Comparison of ENCODE assay signal across 1 cellular context in the genomic region with DNA sequence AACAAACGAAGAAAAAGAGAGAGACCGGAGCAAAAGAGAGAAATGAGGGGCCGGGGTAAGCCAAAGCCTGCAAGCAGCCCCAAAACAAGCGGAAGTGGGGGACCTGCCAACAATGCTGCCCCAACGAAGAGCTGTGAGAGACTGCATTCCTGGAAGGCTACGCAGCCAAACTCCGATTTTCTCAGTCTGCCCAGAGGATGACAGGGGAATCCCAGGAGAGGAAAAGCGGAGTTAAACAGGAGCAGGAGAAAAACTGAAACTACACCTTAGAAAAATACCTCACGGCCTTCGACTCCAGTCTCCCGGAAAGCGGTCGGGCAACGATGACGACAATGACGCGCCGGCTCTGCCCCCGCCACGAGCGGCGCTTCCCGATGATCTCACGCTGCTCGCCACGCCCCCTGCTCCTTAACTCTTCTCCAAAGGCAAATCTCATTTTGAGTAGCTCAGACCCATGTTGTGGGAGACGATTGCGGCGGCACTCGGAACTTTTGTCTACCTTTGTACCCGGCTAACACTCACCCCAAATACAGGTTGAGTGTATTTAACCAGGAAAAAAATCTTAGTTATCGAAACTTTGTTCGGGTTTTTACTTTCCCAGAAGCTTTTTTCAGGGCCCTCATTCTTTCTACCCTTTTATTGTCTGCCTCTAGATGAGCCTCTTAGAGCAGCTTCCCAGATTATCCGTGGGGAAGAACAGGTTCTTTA.
A peak's percentile ranks its signal among the peaks of the same experiment; 100 is the strongest.
TF ChIP-seq lines count a peak whose summit lies in the region.

A gene with protein sequence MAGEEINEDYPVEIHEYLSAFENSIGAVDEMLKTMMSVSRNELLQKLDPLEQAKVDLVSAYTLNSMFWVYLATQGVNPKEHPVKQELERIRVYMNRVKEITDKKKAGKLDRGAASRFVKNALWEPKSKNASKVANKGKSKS (minus strand): TSS at position 325 of the 708 bp plus-strand sequence. CDS start 15,694 bp downstream, outside the sequence.

TF ChIP-seq in HEK293, 187 proteins besides CTCF, POLR2A, EP300 and RAD21 (continued from another document and continues in another):
- TF ChIP-seq, protein P1, sequence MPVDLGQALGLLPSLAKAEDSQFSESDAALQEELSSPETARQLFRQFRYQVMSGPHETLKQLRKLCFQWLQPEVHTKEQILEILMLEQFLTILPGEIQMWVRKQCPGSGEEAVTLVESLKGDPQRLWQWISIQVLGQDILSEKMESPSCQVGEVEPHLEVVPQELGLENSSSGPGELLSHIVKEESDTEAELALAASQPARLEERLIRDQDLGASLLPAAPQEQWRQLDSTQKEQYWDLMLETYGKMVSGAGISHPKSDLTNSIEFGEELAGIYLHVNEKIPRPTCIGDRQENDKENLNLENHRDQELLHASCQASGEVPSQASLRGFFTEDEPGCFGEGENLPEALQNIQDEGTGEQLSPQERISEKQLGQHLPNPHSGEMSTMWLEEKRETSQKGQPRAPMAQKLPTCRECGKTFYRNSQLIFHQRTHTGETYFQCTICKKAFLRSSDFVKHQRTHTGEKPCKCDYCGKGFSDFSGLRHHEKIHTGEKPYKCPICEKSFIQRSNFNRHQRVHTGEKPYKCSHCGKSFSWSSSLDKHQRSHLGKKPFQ (tag by site-specific recombination; IDR thresholded peaks at IDR 0.05), result no peak
- TF ChIP-seq ZBTB1 (tag by site-specific recombination; IDR thresholded peaks at IDR 0.05) (no peak), ZNF76 (tag by site-specific recombination; IDR thresholded peaks at IDR 0.05; ENCODE audit: borderline replicate concordance, low read depth) (peak; percentile 41; the same call in 1 of the 2 replicates), ZNF146 (tag by site-specific recombination; IDR thresholded peaks at IDR 0.05) (no peak), ZNF366 (tag by site-specific recombination; conservative IDR thresholded peaks at IDR 0.05) (0 out of 2 replicates have a peak, but pooled peaks have one; percentile 12), KLF16 (tag by site-specific recombination; IDR thresholded peaks at IDR 0.05) (peak; percentile 97), ZNF677 (tag by site-specific recombination; IDR thresholded peaks at IDR 0.05) (no peak), ZNF239 (tag by site-specific recombination; IDR thresholded peaks at IDR 0.05) (no peak), ZBTB8A (tag by site-specific recombination; IDR thresholded peaks at IDR 0.05) (0 out of 2 replicates have a peak, but pooled peaks have one; percentile 13), ZXDB (tag by site-specific recombination; IDR thresholded peaks at IDR 0.05) (peak; percentile 51; the same call in 1 of the 2 replicates), ZBTB21 (tag by site-specific recombination; IDR thresholded peaks at IDR 0.05) (peak; percentile 80), REPIN1 (tag by site-specific recombination; IDR thresholded peaks at IDR 0.05; ENCODE audit: low read depth) (no peak), ZNF558 (tag by site-specific recombination; IDR thresholded peaks at IDR 0.05) (no peak), YY2 (tag by site-specific recombination; IDR thresholded peaks at IDR 0.05) (no peak), ZNF335 (tag by site-specific recombination; conservative IDR thresholded peaks at IDR 0.05) (peak; percentile 81), BCL11B (tag by site-specific recombination; IDR thresholded peaks at IDR 0.05; ENCODE audit: low read depth) (no peak), ZSCAN16 (tag by site-specific recombination; IDR thresholded peaks at IDR 0.05) (no peak), EGR2 (tag by site-specific recombination; IDR thresholded peaks at IDR 0.05; ENCODE audit: low read depth) (peak; percentile 47; the same call in 1 of the 2 replicates), ZNF621 (tag by site-specific recombination; IDR thresholded peaks at IDR 0.05) (no peak), ZNF140 (tag by site-specific recombination; IDR thresholded peaks at IDR 0.05) (no peak), ZFHX2 (tag by site-specific recombination; conservative IDR thresholded peaks at IDR 0.05) (peak; percentile 55), ZNF843 (tag by site-specific recombination; IDR thresholded peaks at IDR 0.05) (no peak), MYNN (tag by site-specific recombination; IDR thresholded peaks at IDR 0.05; ENCODE audit: borderline replicate concordance) (no peak), KLF10 (tag by site-specific recombination; IDR thresholded peaks at IDR 0.05) (peak; percentile 64; the same call in 1 of the 2 replicates), SP3 (tag by site-specific recombination; IDR thresholded peaks at IDR 0.05) (peak; percentile 84), FEZF1 (tag by site-specific recombination; IDR thresholded peaks at IDR 0.05) (no peak), ZNF596 (tag by site-specific recombination; IDR thresholded peaks at IDR 0.05) (no peak), ZNF560 (tag by site-specific recombination; IDR thresholded peaks at IDR 0.05; ENCODE audit: borderline replicate concordance) (no peak), ZNF433 (tag by site-specific recombination; IDR thresholded peaks at IDR 0.05; ENCODE audit: low read depth) (no peak), ZNF2 (tag by site-specific recombination; IDR thresholded peaks at IDR 0.05) (0 out of 2 replicates have a peak, but pooled peaks have one; percentile 37), ZEB2 (tag by site-specific recombination; IDR thresholded peaks at IDR 0.05) (no peak), KLF8 (tag by site-specific recombination; IDR thresholded peaks at IDR 0.05) (peak; percentile 64; the same call in 1 of the 2 replicates)
- TF ChIP-seq, protein P2, sequence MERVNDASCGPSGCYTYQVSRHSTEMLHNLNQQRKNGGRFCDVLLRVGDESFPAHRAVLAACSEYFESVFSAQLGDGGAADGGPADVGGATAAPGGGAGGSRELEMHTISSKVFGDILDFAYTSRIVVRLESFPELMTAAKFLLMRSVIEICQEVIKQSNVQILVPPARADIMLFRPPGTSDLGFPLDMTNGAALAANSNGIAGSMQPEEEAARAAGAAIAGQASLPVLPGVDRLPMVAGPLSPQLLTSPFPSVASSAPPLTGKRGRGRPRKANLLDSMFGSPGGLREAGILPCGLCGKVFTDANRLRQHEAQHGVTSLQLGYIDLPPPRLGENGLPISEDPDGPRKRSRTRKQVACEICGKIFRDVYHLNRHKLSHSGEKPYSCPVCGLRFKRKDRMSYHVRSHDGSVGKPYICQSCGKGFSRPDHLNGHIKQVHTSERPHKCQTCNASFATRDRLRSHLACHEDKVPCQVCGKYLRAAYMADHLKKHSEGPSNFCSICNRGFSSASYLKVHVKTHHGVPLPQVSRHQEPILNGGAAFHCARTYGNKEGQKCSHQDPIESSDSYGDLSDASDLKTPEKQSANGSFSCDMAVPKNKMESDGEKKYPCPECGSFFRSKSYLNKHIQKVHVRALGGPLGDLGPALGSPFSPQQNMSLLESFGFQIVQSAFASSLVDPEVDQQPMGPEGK (tag by site-specific recombination; IDR thresholded peaks at IDR 0.05), result peak; percentile 64
- TF ChIP-seq, protein P3, sequence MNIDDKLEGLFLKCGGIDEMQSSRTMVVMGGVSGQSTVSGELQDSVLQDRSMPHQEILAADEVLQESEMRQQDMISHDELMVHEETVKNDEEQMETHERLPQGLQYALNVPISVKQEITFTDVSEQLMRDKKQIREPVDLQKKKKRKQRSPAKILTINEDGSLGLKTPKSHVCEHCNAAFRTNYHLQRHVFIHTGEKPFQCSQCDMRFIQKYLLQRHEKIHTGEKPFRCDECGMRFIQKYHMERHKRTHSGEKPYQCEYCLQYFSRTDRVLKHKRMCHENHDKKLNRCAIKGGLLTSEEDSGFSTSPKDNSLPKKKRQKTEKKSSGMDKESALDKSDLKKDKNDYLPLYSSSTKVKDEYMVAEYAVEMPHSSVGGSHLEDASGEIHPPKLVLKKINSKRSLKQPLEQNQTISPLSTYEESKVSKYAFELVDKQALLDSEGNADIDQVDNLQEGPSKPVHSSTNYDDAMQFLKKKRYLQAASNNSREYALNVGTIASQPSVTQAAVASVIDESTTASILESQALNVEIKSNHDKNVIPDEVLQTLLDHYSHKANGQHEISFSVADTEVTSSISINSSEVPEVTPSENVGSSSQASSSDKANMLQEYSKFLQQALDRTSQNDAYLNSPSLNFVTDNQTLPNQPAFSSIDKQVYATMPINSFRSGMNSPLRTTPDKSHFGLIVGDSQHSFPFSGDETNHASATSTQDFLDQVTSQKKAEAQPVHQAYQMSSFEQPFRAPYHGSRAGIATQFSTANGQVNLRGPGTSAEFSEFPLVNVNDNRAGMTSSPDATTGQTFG (tag by site-specific recombination; IDR thresholded peaks at IDR 0.05; ENCODE audit: borderline replicate concordance), result no peak
- TF ChIP-seq, protein P4, sequence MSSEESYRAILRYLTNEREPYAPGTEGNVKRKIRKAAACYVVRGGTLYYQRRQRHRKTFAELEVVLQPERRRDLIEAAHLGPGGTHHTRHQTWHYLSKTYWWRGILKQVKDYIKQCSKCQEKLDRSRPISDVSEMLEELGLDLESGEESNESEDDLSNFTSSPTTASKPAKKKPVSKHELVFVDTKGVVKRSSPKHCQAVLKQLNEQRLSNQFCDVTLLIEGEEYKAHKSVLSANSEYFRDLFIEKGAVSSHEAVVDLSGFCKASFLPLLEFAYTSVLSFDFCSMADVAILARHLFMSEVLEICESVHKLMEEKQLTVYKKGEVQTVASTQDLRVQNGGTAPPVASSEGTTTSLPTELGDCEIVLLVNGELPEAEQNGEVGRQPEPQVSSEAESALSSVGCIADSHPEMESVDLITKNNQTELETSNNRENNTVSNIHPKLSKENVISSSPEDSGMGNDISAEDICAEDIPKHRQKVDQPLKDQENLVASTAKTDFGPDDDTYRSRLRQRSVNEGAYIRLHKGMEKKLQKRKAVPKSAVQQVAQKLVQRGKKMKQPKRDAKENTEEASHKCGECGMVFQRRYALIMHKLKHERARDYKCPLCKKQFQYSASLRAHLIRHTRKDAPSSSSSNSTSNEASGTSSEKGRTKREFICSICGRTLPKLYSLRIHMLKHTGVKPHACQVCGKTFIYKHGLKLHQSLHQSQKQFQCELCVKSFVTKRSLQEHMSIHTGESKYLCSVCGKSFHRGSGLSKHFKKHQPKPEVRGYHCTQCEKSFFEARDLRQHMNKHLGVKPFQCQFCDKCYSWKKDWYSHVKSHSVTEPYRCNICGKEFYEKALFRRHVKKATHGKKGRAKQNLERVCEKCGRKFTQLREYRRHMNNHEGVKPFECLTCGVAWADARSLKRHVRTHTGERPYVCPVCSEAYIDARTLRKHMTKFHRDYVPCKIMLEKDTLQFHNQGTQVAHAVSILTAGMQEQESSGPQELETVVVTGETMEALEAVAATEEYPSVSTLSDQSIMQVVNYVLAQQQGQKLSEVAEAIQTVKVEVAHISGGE (tag by site-specific recombination; conservative IDR thresholded peaks at IDR 0.05; ENCODE audit: low read depth), result peak; percentile 76
- TF ChIP-seq, protein P5, sequence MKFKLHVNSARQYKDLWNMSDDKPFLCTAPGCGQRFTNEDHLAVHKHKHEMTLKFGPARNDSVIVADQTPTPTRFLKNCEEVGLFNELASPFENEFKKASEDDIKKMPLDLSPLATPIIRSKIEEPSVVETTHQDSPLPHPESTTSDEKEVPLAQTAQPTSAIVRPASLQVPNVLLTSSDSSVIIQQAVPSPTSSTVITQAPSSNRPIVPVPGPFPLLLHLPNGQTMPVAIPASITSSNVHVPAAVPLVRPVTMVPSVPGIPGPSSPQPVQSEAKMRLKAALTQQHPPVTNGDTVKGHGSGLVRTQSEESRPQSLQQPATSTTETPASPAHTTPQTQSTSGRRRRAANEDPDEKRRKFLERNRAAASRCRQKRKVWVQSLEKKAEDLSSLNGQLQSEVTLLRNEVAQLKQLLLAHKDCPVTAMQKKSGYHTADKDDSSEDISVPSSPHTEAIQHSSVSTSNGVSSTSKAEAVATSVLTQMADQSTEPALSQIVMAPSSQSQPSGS (tag by site-specific recombination; IDR thresholded peaks at IDR 0.05; ENCODE audit: low read depth), result peak; percentile 85
- TF ChIP-seq, protein P6, sequence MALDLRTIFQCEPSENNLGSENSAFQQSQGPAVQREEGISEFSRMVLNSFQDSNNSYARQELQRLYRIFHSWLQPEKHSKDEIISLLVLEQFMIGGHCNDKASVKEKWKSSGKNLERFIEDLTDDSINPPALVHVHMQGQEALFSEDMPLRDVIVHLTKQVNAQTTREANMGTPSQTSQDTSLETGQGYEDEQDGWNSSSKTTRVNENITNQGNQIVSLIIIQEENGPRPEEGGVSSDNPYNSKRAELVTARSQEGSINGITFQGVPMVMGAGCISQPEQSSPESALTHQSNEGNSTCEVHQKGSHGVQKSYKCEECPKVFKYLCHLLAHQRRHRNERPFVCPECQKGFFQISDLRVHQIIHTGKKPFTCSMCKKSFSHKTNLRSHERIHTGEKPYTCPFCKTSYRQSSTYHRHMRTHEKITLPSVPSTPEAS (tag by site-specific recombination; IDR thresholded peaks at IDR 0.05), result no peak
- TF ChIP-seq, protein P7, sequence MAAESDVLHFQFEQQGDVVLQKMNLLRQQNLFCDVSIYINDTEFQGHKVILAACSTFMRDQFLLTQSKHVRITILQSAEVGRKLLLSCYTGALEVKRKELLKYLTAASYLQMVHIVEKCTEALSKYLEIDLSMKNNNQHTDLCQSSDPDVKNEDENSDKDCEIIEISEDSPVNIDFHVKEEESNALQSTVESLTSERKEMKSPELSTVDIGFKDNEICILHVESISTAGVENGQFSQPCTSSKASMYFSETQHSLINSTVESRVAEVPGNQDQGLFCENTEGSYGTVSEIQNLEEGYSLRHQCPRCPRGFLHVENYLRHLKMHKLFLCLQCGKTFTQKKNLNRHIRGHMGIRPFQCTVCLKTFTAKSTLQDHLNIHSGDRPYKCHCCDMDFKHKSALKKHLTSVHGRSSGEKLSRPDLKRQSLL (tag by site-specific recombination; IDR thresholded peaks at IDR 0.05), result no peak
